23 cellular contexts compared by ENCODE assay signal in the genomic region with DNA sequence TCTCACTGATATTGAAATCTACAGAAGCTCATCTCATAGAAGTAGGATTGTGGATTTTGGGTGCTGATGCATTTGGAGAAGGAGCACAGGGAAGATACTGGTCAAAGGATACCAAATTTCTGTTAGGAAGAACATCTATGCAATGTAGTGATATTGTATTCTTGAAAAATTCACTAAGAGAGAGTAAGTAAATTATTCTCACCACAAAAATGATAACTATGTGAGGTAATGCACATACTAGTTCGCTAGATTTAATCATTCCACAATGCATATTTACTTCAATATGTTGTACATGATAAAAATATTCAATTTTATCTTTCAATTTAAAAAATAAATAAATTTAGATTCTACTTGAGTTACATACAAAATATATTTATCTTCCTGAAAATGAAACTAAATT.
"Had no signal": no experiment of that assay in that cellular context is flagged by ENCODE, and none has a peak within 500 bp of the region (broad histone marks: within the 10 kb centered on the region; RNA-seq: fewer than 3 reads in every experiment).

No MANE protein-coding gene starts in this region.

- H3K27ac ChIP-seq: hepatocyte, left ventricle myocardium inferior, ovary, right atrium auricular region, right lobe of liver, stomach, testis, thyroid gland, transverse colon, upper lobe of left lung had no signal

- DNase-seq: islet precursor cell; left ventricle myocardium inferior; mesendoderm; midbrain; mucosa of descending colon; naive thymus-derived CD4-positive, alpha-beta T cell; ovary; right lobe of liver; stimulated activated CD4-positive, alpha-beta T cell treated with anti-CD3 and anti-CD28 coated beads, Interleukin-12 subunit alpha, Interleukin-12 subunit beta, amount 100 ng/mL, for 4 hours; stimulated activated CD4-positive, alpha-beta T cell treated with anti-CD3 and anti-CD28 coated beads, Interleukin-15, amount 100 ng/mL, for 24 hours; stimulated activated CD4-positive, alpha-beta T cell treated with anti-CD3 and anti-CD28 coated beads, Interleukin-2, amount 100 ng/mL, for 24 hours; stimulated activated CD4-positive, alpha-beta T cell treated with anti-CD3 and anti-CD28 coated beads, Interleukin-4, amount 100 ng/mL, for 1 hour; stimulated activated naive B cell treated with anti-CD40 and anti-IgM and Interleukin-4, amounts not matched to agents 10 μg/mL and 1 μg/mL and 100 μg/mL, for 72 hours; stimulated activated naive CD8-positive, alpha-beta T cell treated with anti-CD3 and anti-CD28 coated beads, Interleukin-15, Interleukin-2, amounts not matched to agents 100 U/mL and 50 U/mL, for 24 hours; stomach; testis; thyroid gland; transverse colon; upper lobe of left lung had no signal

- H3K9me3 ChIP-seq: mucosa of descending colon, ovary, right atrium auricular region, right lobe of liver, stomach, testis, thyroid gland, upper lobe of left lung had no signal

- ATAC-seq: mucosa of descending colon; naive thymus-derived CD4-positive, alpha-beta T cell; natural killer cell treated with Interleukin-12 subunit alpha and Interleukin-12 subunit beta and Interleukin-15 and Interleukin-18, amount 100 ng/mL, for 72 hours; right lobe of liver; stimulated activated naive B cell treated with anti-CD40 and anti-IgM and Interleukin-4, amounts not matched to agents 10 μg/mL and 1 μg/mL and 100 μg/mL, for 72 hours; stimulated activated naive CD8-positive, alpha-beta T cell treated with anti-CD3 and anti-CD28 coated beads, Interleukin-15, Interleukin-2, amounts not matched to agents 100 U/mL and 50 U/mL, for 24 hours had no signal

- H3K79me2 ChIP-seq: hepatocyte had no signal

- H3K27me3 ChIP-seq: hepatocyte, ovary, right atrium auricular region, right lobe of liver, stomach, testis, thyroid gland, transverse colon, upper lobe of left lung had no signal

- H3K4me2 ChIP-seq: hepatocyte had no signal

- H2AFZ ChIP-seq: hepatocyte had no signal

- H3K36me3 ChIP-seq: left ventricle myocardium inferior, ovary, right atrium auricular region, right lobe of liver, stomach, thyroid gland, transverse colon, upper lobe of left lung had no signal

- H3K4me1 ChIP-seq: left ventricle myocardium inferior, right atrium auricular region, right lobe of liver, stomach, testis, thyroid gland, transverse colon, upper lobe of left lung had no signal

- H3K4me3 ChIP-seq: hepatocyte, left ventricle myocardium inferior, lung, mucosa of descending colon, ovary, right atrium auricular region, right lobe of liver, stomach, testis, thyroid gland, transverse colon, upper lobe of left lung had no signal
